In genomic region chr15:31448635-31448979, GRCh38 we compare ENCODE assay signal across 20 cellular contexts.
DNase-seq lines count a peak whose midpoint lies in the region; FAIRE-seq and TF ChIP-seq lines count a peak whose summit lies in the region.
"Had no signal": no experiment of that assay in that cellular context is flagged by ENCODE, and none has a peak within 500 bp of the region (broad histone marks: within the 10 kb centered on the region; RNA-seq: fewer than 3 reads in every experiment).

No MANE protein-coding gene starts in this region.

- no peaks in the 10 kb centered on the region for H3K9me3 ChIP-seq in OCI-LY1 (ENCODE audit: low read length)
- H3K9me3 ChIP-seq in colonic mucosa: no peaks in the 10 kb centered on the region
- H3K9me3 ChIP-seq: testis, vagina had no signal

- no peak overlapping the region; the same call in 1 of the 2 replicates for H3K4me2 ChIP-seq in OCI-LY1 (ENCODE audit: low read length)

- peaks cover 13% of the 10 kb centered on the region; the same call in 1 of the 2 replicates for H3F3A ChIP-seq in OCI-LY1 (ENCODE audit: insufficient read depth, low read length)

- no peak overlapping the region for H3K9ac ChIP-seq in OCI-LY1 (ENCODE audit: low read length)
- H3K9ac ChIP-seq in colonic mucosa (ENCODE audit: low read depth in 2 of 2, low read length in 2 of 2): no peak overlapping the region

- H3K79me2 ChIP-seq in OCI-LY1 (ENCODE audit: insufficient read depth, low read length): no peaks in the 10 kb centered on the region

- 46 to 54% methylated on average over 5 of the region's 5 CpGs for WGBS in lower leg skin, 2 donors

- DNase-seq in CMK (ENCODE audit: low read depth) (peak; percentile 78), colonic mucosa (peak; percentile 7), lower leg skin (ENCODE audit: low spot score in 2 of 2) (peak; percentile 12 to 37), GM20000 (ENCODE audit: low spot score) (no peak), epidermal melanocyte (ENCODE audit: insufficient read length, low spot score) (no peak), urothelium cell line (ENCODE audit: low spot score) (no peak), NAMALWA (ENCODE audit: low spot score) (no peak)
- DNase-seq: activated CD4-positive, alpha-beta T cell treated with anti-CD3 and anti-CD28 coated beads, Interleukin-2, amount 50 U/mL, for 4 hours; aorta; NCI-H1417; NCI-H446 treated with DMSO at 0.1 percent for 48 hours; retina; stimulated activated CD4-positive, alpha-beta T cell treated with anti-CD3 and anti-CD28 coated beads, Interleukin-4, amount 100 ng/mL, for 24 hours; stimulated activated naive B cell treated with anti-CD40 and anti-IgM and Interleukin-4, amounts not matched to agents 10 μg/mL and 1 μg/mL and 100 μg/mL, for 72 hours; testis; WERI-Rb-1 had no signal

- H3K4me3 ChIP-seq in OCI-LY1 (ENCODE audit: low read depth, low read length, poor library complexity, severe bottlenecking): no peak overlapping the region
- no peak overlapping the region for H3K4me3 ChIP-seq in colonic mucosa
- no peak overlapping the region for H3K4me3 ChIP-seq in lower leg skin (ENCODE audit: low read depth, poor library complexity, severe bottlenecking)
- H3K4me3 ChIP-seq: testis, vagina had no signal

- H3K27ac ChIP-seq in OCI-LY1 (ENCODE audit: low read depth, low read length, poor library complexity, severe bottlenecking): peak overlapping the region; percentile 45
- no peak overlapping the region for H3K27ac ChIP-seq in colonic mucosa
- H3K27ac ChIP-seq: C4-2B, testis, vagina, WERI-Rb-1 had no signal

- TF ChIP-seq CTCF in OCI-LY1 (IDR thresholded peaks at IDR 0.05; ENCODE audit: low read length) (no peak), colonic mucosa (IDR thresholded peaks at IDR 0.05) (no peak), lower leg skin (IDR thresholded peaks at IDR 0.05) (no peak), GM20000 (IDR thresholded peaks at IDR 0.05; ENCODE audit: extremely low read depth, missing control alignments) (no peak)

- no peak overlapping the region for H2AFZ ChIP-seq in OCI-LY1 (ENCODE audit: low read length)

- no peak for FAIRE-seq in urothelium cell line (lab: Jason Lieb, UNC)
- FAIRE-seq: D721Med had no signal

- intact Hi-C loops in colonic mucosa (cut with DNase I) (no loop called here), lower leg skin (cut with DNase I; ENCODE audit: low total_unique reads) (no loop called here)

- peaks cover 72% of the 10 kb centered on the region for H3K4me1 ChIP-seq in OCI-LY1 (ENCODE audit: insufficient read depth, low read length, severe bottlenecking)
- no peaks in the 10 kb centered on the region for H3K4me1 ChIP-seq in colonic mucosa
- H3K4me1 ChIP-seq: testis had no signal

- H3K27me3 ChIP-seq in OCI-LY1 (ENCODE audit: insufficient read depth, low read length) (no peaks in the 10 kb centered on the region), colonic mucosa (no peaks in the 10 kb centered on the region)
- H3K27me3 ChIP-seq: testis, vagina had no signal

- no peaks in the 10 kb centered on the region for H4K20me1 ChIP-seq in OCI-LY1 (ENCODE audit: insufficient read depth, low read length)

- TF ChIP-seq POLR2A in lower leg skin (IDR thresholded peaks at IDR 0.05): no peak

- no peaks in the 10 kb centered on the region for H3K9me2 ChIP-seq in OCI-LY1 (ENCODE audit: low read depth, low read length)

- no peaks in the 10 kb centered on the region for H3K36me3 ChIP-seq in OCI-LY1 (ENCODE audit: insufficient read depth, low read length)
- no peaks in the 10 kb centered on the region for H3K36me3 ChIP-seq in colonic mucosa
- H3K36me3 ChIP-seq: vagina, WERI-Rb-1 had no signal

Comparison
In these comparisons a context has a peak if more than half of its experiments do, and no peak if none do; other contexts are left out.
1. DNase-seq: peak in CMK (single experiment), colonic mucosa (single experiment) and lower leg skin (2 of 2); none in GM20000 (single experiment), epidermal melanocyte (single experiment), urothelium cell line (single experiment) and NAMALWA (single experiment).